In the genomic region with DNA sequence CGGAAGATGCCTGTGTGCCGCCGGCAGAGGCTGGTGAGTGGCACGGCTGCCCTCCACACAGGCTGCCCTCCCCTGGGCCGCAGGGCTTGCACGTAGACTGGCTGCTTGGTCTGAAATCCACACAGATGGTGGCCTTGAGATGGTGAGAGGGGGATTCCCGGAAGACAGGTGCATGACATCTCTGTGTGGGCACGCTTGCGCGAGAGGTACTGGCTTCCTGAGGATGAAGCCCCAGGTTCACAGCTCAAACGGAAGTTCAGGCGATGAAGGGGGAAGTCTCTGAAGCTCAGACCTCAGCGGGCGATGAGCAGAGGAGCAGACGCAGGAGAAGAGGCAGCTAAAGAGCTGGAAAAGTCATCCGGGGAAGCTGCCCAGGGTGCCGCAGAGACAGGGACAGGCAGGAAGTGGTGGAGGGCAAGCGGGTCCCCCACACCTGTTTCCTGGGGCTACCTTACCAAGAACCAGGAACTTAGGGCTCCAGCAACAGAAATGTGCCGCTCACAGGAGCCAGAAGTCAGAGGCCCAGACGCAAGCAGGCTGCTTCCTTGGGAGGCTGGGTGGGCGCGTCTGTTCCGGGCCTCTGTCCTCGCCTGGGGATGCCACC, we compare ENCODE assay signal across 9 cellular contexts. TPM values are rescaled to one million over a fixed set of nuclear protein-coding genes. Genes with fewer than 3 reads are reported as not detected.
A peak's percentile ranks its signal among the peaks of the same experiment; 100 is the strongest.
DNase-seq lines count a peak whose midpoint lies in the region; ATAC-seq, FAIRE-seq and TF ChIP-seq lines count a peak whose summit lies in the region.
"Had no signal": no experiment of that assay in that cellular context is flagged by ENCODE, and none has a peak within 500 bp of the region (broad histone marks: within the 10 kb centered on the region; RNA-seq: fewer than 3 reads in every experiment).

No MANE protein-coding gene starts in this region.

- H3K4me1 ChIP-seq in left ventricle myocardium inferior: peaks cover 20% of the 10 kb centered on the region

- DNase-seq in T-cell (peak; percentile 53 to 89 (median 80)), left ventricle myocardium inferior (no peak), RCC 7860 (ENCODE audit: low spot score) (no peak), SIG-M5 treated with dmso at 0.1 percent for 504 hours (lab: John Stamatoyannopoulos, UW; ENCODE audit: unreplicated experiment) (no peak), kidney tubule cell (ENCODE audit: low spot score) (no peak)
- peak; percentile 67 for DNase-seq in activated gamma-delta T cell treated with anti-CD3 and anti-CD28 coated beads, Interleukin-2, amount 50 U/mL, for 16 hours (ENCODE audit: low read depth)
- DNase-seq in stimulated activated CD4-positive, alpha-beta T cell treated with anti-CD3 and anti-CD28 coated beads, Interleukin-4, amount 100 ng/mL, for 24 hours: peak; percentile 68

- no peak overlapping the region for H3K27ac ChIP-seq in left ventricle myocardium inferior (replicated peaks)

- peak overlapping the region; percentile 93 to 96 for H3K27ac Mint-ChIP-seq in T-cell

- no peak for FAIRE-seq in RCC 7860 (lab: Jason Lieb, UNC)
- FAIRE-seq: K562 had no signal

- no peaks in the 10 kb centered on the region for H3K9me3 ChIP-seq in left ventricle myocardium inferior (replicated peaks)

- ATAC-seq in GM18517 (IDR thresholded peaks at IDR 0.05; ENCODE audit: unreplicated experiment) (peak; percentile 57), T-cell (replicated peaks in 1 of 4) (peak; percentile 75 to 90 (median 82))
- ATAC-seq: K562 had no signal

- no peaks in the 10 kb centered on the region for H3K9me3 Mint-ChIP-seq in T-cell

- H3K4me3 ChIP-seq in left ventricle myocardium inferior: no peak overlapping the region
- H3K4me3 ChIP-seq: K562 had no signal

- CTCF ChIA-PET in T-cell (lab: Charles Lee): interaction anchor here in 1 of 2 donors (0.6 to 1.4 kb wide), 4 partner anchors 51 to 158 kb away, joined by 4 to 5 read pairs (median 4); no protein-coding TSS in a partner anchor

- peaks cover 10% of the 10 kb centered on the region for H3K27me3 ChIP-seq in left ventricle myocardium inferior (ENCODE audit: low read depth)

- POLR2A ChIA-PET in T-cell (lab: Charles Lee): no interaction called here

- H3K4me1 Mint-ChIP-seq in T-cell: peaks cover 20 to 46% (median 29%) of the 10 kb centered on the region in 3 donors

- H3K36me3 Mint-ChIP-seq in T-cell: peaks cover 3% of the 10 kb centered on the region

- intact Hi-C loops in left ventricle myocardium inferior (cut with micrococcal nuclease): loop anchor here (10.0 kb wide), 2 partner anchors 69 to 109 kb away; no protein-coding TSS in a partner anchor

- H3K4me3 Mint-ChIP-seq in T-cell: peak overlapping the region; percentile 59 to 80 (median 78)

- peaks cover 41% of the 10 kb centered on the region for H3K36me3 ChIP-seq in left ventricle myocardium inferior

- H3K27me3 Mint-ChIP-seq in T-cell: no peaks in the 10 kb centered on the region

- TF ChIP-seq CTCF in left ventricle myocardium inferior (IDR thresholded peaks at IDR 0.05; ENCODE audit: borderline replicate concordance): no peak

RNA-seq across cellular contexts. Expression of a gene that starts 7.2 kb away (rescaled TPM):
- total RNA-seq in T-cell (10 to 100 TPM; 28.2 to 42.7 (median 39.6) TPM), left ventricle myocardium inferior (25.5 TPM)

RNA-seq across cellular contexts. Expression of a gene that starts 7.4 kb away (rescaled TPM):
- total RNA-seq in T-cell (10 to 100 TPM; 15.7 to 22.1 (median 15.9) TPM), left ventricle myocardium inferior (17.0 TPM)

RNA-seq across cellular contexts. Expression of a gene that starts 34.9 kb away (rescaled TPM):
- total RNA-seq in T-cell: 100 to 1,000 TPM in 2 of 5 donors, 10 to 100 TPM in 3; 61.5 to 167 (median 65.0) TPM
- 57.1 TPM for total RNA-seq in left ventricle myocardium inferior

Comparison
In these comparisons a context has a peak if more than half of its experiments do, and no peak if none do; other contexts are left out.
1. DNase-seq: peak in T-cell (34 of 34), activated gamma-delta T cell treated with anti-CD3 and anti-CD28 coated beads, Interleukin-2, amount 50 U/mL, for 16 hours (single experiment) and stimulated activated CD4-positive, alpha-beta T cell treated with anti-CD3 and anti-CD28 coated beads, Interleukin-4, amount 100 ng/mL, for 24 hours (single experiment); none in left ventricle myocardium inferior (single experiment), RCC 7860 (single experiment), SIG-M5 treated with dmso at 0.1 percent for 504 hours (single experiment) and kidney tubule cell (single experiment).